Comparison of ENCODE assay signal across 1 cellular context in genomic region chr11:71999813-72000590, GRCh38.
TF ChIP-seq lines count a peak whose summit lies in the region.

No MANE protein-coding gene starts in this region.

TF ChIP-seq in K562, 482 proteins besides CTCF, POLR2A, EP300 and RAD21 (continued from another document and continues in another):
- TF ChIP-seq CLOCK (CRISPR knock-in tag; IDR thresholded peaks at IDR 0.05; ENCODE audit: borderline replicate concordance) (no peak), ZNF785 (CRISPR knock-in tag; IDR thresholded peaks at IDR 0.05) (no peak), ZFP91 (CRISPR knock-in tag; IDR thresholded peaks at IDR 0.05) (peak; percentile 82), ARNT (IDR thresholded peaks at IDR 0.05) (no peak), CCAR2 (IDR thresholded peaks at IDR 0.05; ENCODE audit: low read depth, low read length) (no peak), MAZ (CRISPR knock-in tag; conservative IDR thresholded peaks at IDR 0.05 in 1 of 2, IDR thresholded peaks at IDR 0.05 in 1 of 2) (no peak), ARID2 (IDR thresholded peaks at IDR 0.05) (no peak), SIX5 (IDR thresholded peaks at IDR 0.05; ENCODE audit: borderline replicate concordance in 1 of 2, insufficient read depth in 1 of 2, low read depth in 1 of 2, low read length in 2 of 2) (no peak), MXD1 (CRISPR knock-in tag; IDR thresholded peaks at IDR 0.05; ENCODE audit: borderline replicate concordance, poor library complexity, severe bottlenecking) (no peak), ZNF133 (CRISPR knock-in tag; IDR thresholded peaks at IDR 0.05) (no peak), NFRKB (IDR thresholded peaks at IDR 0.05; ENCODE audit: low read depth) (no peak), VEZF1 (CRISPR knock-in tag; IDR thresholded peaks at IDR 0.05) (0 out of 2 replicates have a peak, but pooled peaks have one; percentile 18), ZNF695 (CRISPR knock-in tag; IDR thresholded peaks at IDR 0.05) (no peak), CREB5 (CRISPR knock-in tag; IDR thresholded peaks at IDR 0.05) (no peak), RBBP5 (IDR thresholded peaks at IDR 0.05; ENCODE audit: borderline replicate concordance, insufficient read depth, low read length, poor library complexity, severe bottlenecking) (no peak), CBX8 (IDR thresholded peaks at IDR 0.05; ENCODE audit: borderline replicate concordance, extremely low read depth, low read depth, low read length, poor library complexity, severe bottlenecking) (no peak), ZSCAN29 (IDR thresholded peaks at IDR 0.05) (no peak), CEBPZ (IDR thresholded peaks at IDR 0.05; ENCODE audit: borderline replicate concordance, low read depth, low read length) (no peak), CREM (IDR thresholded peaks at IDR 0.05; ENCODE audit: low read depth) (peak; percentile 84), HIVEP1 (CRISPR knock-in tag; IDR thresholded peaks at IDR 0.05) (no peak), TAF1 (IDR thresholded peaks at IDR 0.05; ENCODE audit: control insufficient read depth, extremely low read depth, insufficient read depth, low read length, severe bottlenecking) (no peak), ATF3 (IDR thresholded peaks at IDR 0.05) (no peak), ATF3 (CRISPR knock-in tag; conservative IDR thresholded peaks at IDR 0.05) (no peak), PML (IDR thresholded peaks at IDR 0.05; ENCODE audit: low read length) (no peak), POLR2G (IDR thresholded peaks at IDR 0.05; ENCODE audit: low read depth, low read length) (peak; percentile 32; the same call in 1 of the 2 replicates), GABPA (tag; conservative IDR thresholded peaks at IDR 0.05; ENCODE audit: low read depth) (no peak), ZNF311 (CRISPR knock-in tag; IDR thresholded peaks at IDR 0.05) (no peak), ZNF282 (CRISPR knock-in tag; IDR thresholded peaks at IDR 0.05) (no peak), POLR3G (IDR thresholded peaks at IDR 0.05; ENCODE audit: extremely low read depth, insufficient read length, insufficient replicate concordance) (no peak), TRIM24 (IDR thresholded peaks at IDR 0.05) (no peak), DPF2 (IDR thresholded peaks at IDR 0.05) (no peak; the same call in 1 of the 2 replicates), BDP1 (IDR thresholded peaks at IDR 0.05; ENCODE audit: insufficient read depth, insufficient read length) (no peak), ZMIZ1 (IDR thresholded peaks at IDR 0.05; ENCODE audit: low read depth in 2 of 2, low read length in 2 of 2) (no peak), UBTF (IDR thresholded peaks at IDR 0.05; ENCODE audit: borderline replicate concordance in 1 of 2, low read depth in 2 of 2, low read length in 2 of 2) (no peak), FIP1L1 (IDR thresholded peaks at IDR 0.05; ENCODE audit: low read depth, low read length, poor library complexity, severe bottlenecking) (no peak), SIRT6 (IDR thresholded peaks at IDR 0.05; ENCODE audit: low read depth, low read length) (no peak), ZBTB26 (CRISPR knock-in tag; IDR thresholded peaks at IDR 0.05) (no peak), ZC3H11A (IDR thresholded peaks at IDR 0.05; ENCODE audit: low read depth, low read length) (no peak), ZNF408 (CRISPR knock-in tag; IDR thresholded peaks at IDR 0.05; ENCODE audit: low read depth) (no peak), ILF3 (IDR thresholded peaks at IDR 0.05; ENCODE audit: borderline replicate concordance) (no peak), ZSCAN32 (CRISPR knock-in tag; IDR thresholded peaks at IDR 0.05) (no peak), EWSR1 (IDR thresholded peaks at IDR 0.05; ENCODE audit: borderline replicate concordance, low read depth, partially characterized antibody) (no peak), ZBTB8A (IDR thresholded peaks at IDR 0.05; ENCODE audit: partially characterized antibody) (no peak), ZNF511 (CRISPR knock-in tag; IDR thresholded peaks at IDR 0.05) (no peak)
